In genomic region chr17:37408145-37408479, GRCh38 we compare ENCODE assay signal across 13 cellular contexts. TPM values are rescaled to one million over a fixed set of nuclear protein-coding genes. Genes with fewer than 3 reads are reported as not detected.
DNase-seq lines count a peak whose midpoint lies in the region; ATAC-seq and TF ChIP-seq lines count a peak whose summit lies in the region.
"Not testable (repeated sequence)": the region's sequence is repeated elsewhere in the genome, so short reads cannot be mapped to it uniquely, and the experiment has no call there.
"Had no signal": no experiment of that assay in that cellular context is flagged by ENCODE, and none has a peak within 500 bp of the region (broad histone marks: within the 10 kb centered on the region; RNA-seq: fewer than 3 reads in every experiment).

No MANE protein-coding gene starts in this region.

- H2AFZ ChIP-seq in OCI-LY3 (ENCODE audit: low read depth, low read length): not testable (repeated sequence)

- H3K4me2 ChIP-seq in OCI-LY3 (ENCODE audit: low read length): peak overlapping the region; percentile 80

- 89% methylated on average over 13 of the region's 13 CpGs for WGBS in esophagus muscularis mucosa

- POLR2A ChIA-PET in activated naive CD8-positive, alpha-beta T cell treated with anti-CD3 and anti-CD28 coated beads, Interleukin-2, amount 10 ng/mL, durations not matched to agents 7 days and 5 days (lab: Charles Lee): interaction anchor here (1.1 to 1.5 kb wide), 6 partner anchors 14 to 863 kb away, joined by 3 to 24 read pairs (median 5); partner anchors contain the start of genes GGNBP2 and SYNRG

- not testable (repeated sequence) for H4K20me1 ChIP-seq in OCI-LY3 (ENCODE audit: insufficient read depth, low read length)

- intact Hi-C loops in activated CD4-positive, alpha-beta T cell treated with anti-CD3 and anti-CD28 coated beads, Interleukin-2, amount 10 ng/mL, durations not matched to agents 24 days and 14 days (cut with micrococcal nuclease): loop anchor here (5.0 to 10.0 kb wide), 2 partner anchors 199 to 437 kb away; partner anchors contain the start of gene SYNRG
- intact Hi-C loops in esophagus muscularis mucosa (cut with DNase I): loop anchor here (5.0 kb wide), 2 partner anchors 51 to 79 kb away; partner anchors contain the start of gene DUSP14

- not testable (repeated sequence) for DNase-seq in GM12865 (ENCODE audit: low read depth); activated CD4-positive, alpha-beta T cell treated with anti-CD3 and anti-CD28 coated beads, Interleukin-2, amount 10 ng/mL, durations not matched to agents 24 days and 14 days; activated naive CD8-positive, alpha-beta T cell treated with anti-CD3 and anti-CD28 coated beads, Interleukin-2, amount 10 ng/mL, durations not matched to agents 7 days and 5 days; esophagus muscularis mucosa (ENCODE audit: extremely low spot score); naive B cell

- H3K9me3 ChIP-seq in OCI-LY3 (ENCODE audit: insufficient read depth, low read length); esophagus muscularis mucosa: not testable (repeated sequence)

- not testable (repeated sequence) for H3K27me3 Mint-ChIP-seq in activated CD4-positive, alpha-beta T cell treated with anti-CD3 and anti-CD28 coated beads, Interleukin-2, amount 10 ng/mL, durations not matched to agents 24 days and 14 days; activated naive CD8-positive, alpha-beta T cell treated with anti-CD3 and anti-CD28 coated beads, Interleukin-2, amount 10 ng/mL, durations not matched to agents 7 days and 5 days; naive B cell; stimulated activated memory B cell treated with anti-CD40 and anti-IgM and Interleukin-4, amounts not matched to agents 10 μg/mL and 1 μg/mL and 100 μg/mL, for 72 hours

- H3K4me3 ChIP-seq in GM12865 (ENCODE audit: low read depth, low read length) (peak overlapping the region; percentile 78; the same call in 1 of the 2 replicates), OCI-LY3 (ENCODE audit: low read length) (peak overlapping the region; percentile 85; the same call in 1 of the 2 replicates), esophagus muscularis mucosa (peak overlapping the region in 2 of 4 donors; percentile 81 to 87)

- H3K4me1 Mint-ChIP-seq in activated CD4-positive, alpha-beta T cell treated with anti-CD3 and anti-CD28 coated beads, Interleukin-2, amount 10 ng/mL, durations not matched to agents 24 days and 14 days: peaks cover 44% of the 10 kb centered on the region
- H3K4me1 Mint-ChIP-seq in activated naive CD8-positive, alpha-beta T cell treated with anti-CD3 and anti-CD28 coated beads, Interleukin-2, amount 10 ng/mL, durations not matched to agents 7 days and 5 days: peaks cover 38% of the 10 kb centered on the region
- peaks cover 16 to 49% (median 18%) of the 10 kb centered on the region in 3 donors for H3K4me1 Mint-ChIP-seq in naive B cell
- H3K4me1 Mint-ChIP-seq in stimulated activated memory B cell treated with anti-CD40 and anti-IgM and Interleukin-4, amounts not matched to agents 10 μg/mL and 1 μg/mL and 100 μg/mL, for 72 hours: peaks cover 40% of the 10 kb centered on the region

- H3K4me1 ChIP-seq in OCI-LY3 (ENCODE audit: low read length) (peaks cover 19% of the 10 kb centered on the region), esophagus muscularis mucosa (peaks cover 14 to 33% (median 30%) of the 10 kb centered on the region in 4 donors)

- H3K79me2 ChIP-seq in OCI-LY3 (ENCODE audit: low read length): peaks cover 48% of the 10 kb centered on the region

- H3K27ac Mint-ChIP-seq in activated CD4-positive, alpha-beta T cell treated with anti-CD3 and anti-CD28 coated beads, Interleukin-2, amount 10 ng/mL, durations not matched to agents 24 days and 14 days: peak overlapping the region; percentile 98
- peak overlapping the region; percentile 94 for H3K27ac Mint-ChIP-seq in activated naive CD8-positive, alpha-beta T cell treated with anti-CD3 and anti-CD28 coated beads, Interleukin-2, amount 10 ng/mL, durations not matched to agents 7 days and 5 days
- peak overlapping the region in 4 of 6 donors; percentile 7 to 90 (median 82) for H3K27ac Mint-ChIP-seq in naive B cell
- peak overlapping the region; percentile 98 for H3K27ac Mint-ChIP-seq in stimulated activated memory B cell treated with anti-CD40 and anti-IgM and Interleukin-4, amounts not matched to agents 10 μg/mL and 1 μg/mL and 100 μg/mL, for 72 hours

- not testable (repeated sequence) for H3K27me3 ChIP-seq in OCI-LY3 (ENCODE audit: low read depth, low read length); esophagus muscularis mucosa

- not testable (repeated sequence) for H3K9me3 Mint-ChIP-seq in activated CD4-positive, alpha-beta T cell treated with anti-CD3 and anti-CD28 coated beads, Interleukin-2, amount 10 ng/mL, durations not matched to agents 24 days and 14 days; activated naive CD8-positive, alpha-beta T cell treated with anti-CD3 and anti-CD28 coated beads, Interleukin-2, amount 10 ng/mL, durations not matched to agents 7 days and 5 days; naive B cell; stimulated activated memory B cell treated with anti-CD40 and anti-IgM and Interleukin-4, amounts not matched to agents 10 μg/mL and 1 μg/mL and 100 μg/mL, for 72 hours

- TF ChIP-seq POLR2A in esophagus muscularis mucosa (IDR thresholded peaks at IDR 0.05; ENCODE audit: low read depth): not testable (repeated sequence)

- ATAC-seq in activated naive CD8-positive, alpha-beta T cell treated with anti-CD3 and anti-CD28 coated beads, Interleukin-2, amount 10 ng/mL, durations not matched to agents 7 days and 5 days (ENCODE audit: low read depth); naive B cell (ENCODE audit: low read depth in 2 of 2); stimulated activated memory B cell treated with anti-CD40 and anti-IgM and Interleukin-4, amounts not matched to agents 10 μg/mL and 1 μg/mL and 100 μg/mL, for 72 hours: not testable (repeated sequence)

- H3K4me3 Mint-ChIP-seq in activated CD4-positive, alpha-beta T cell treated with anti-CD3 and anti-CD28 coated beads, Interleukin-2, amount 10 ng/mL, durations not matched to agents 24 days and 14 days: peak overlapping the region; percentile 96
- H3K4me3 Mint-ChIP-seq in activated naive CD8-positive, alpha-beta T cell treated with anti-CD3 and anti-CD28 coated beads, Interleukin-2, amount 10 ng/mL, durations not matched to agents 7 days and 5 days: peak overlapping the region; percentile 97
- H3K4me3 Mint-ChIP-seq in naive B cell: peak overlapping the region; percentile 83 to 97 (median 94)
- peak overlapping the region; percentile 86 for H3K4me3 Mint-ChIP-seq in stimulated activated memory B cell treated with anti-CD40 and anti-IgM and Interleukin-4, amounts not matched to agents 10 μg/mL and 1 μg/mL and 100 μg/mL, for 72 hours

- H3K36me3 ChIP-seq in OCI-LY3 (replicated peaks; ENCODE audit: low read depth, low read length) (peaks cover 13% of the 10 kb centered on the region), esophagus muscularis mucosa (peaks cover 6 to 25% (median 23%) of the 10 kb centered on the region in 4 donors)

- TF ChIP-seq EP300 in esophagus muscularis mucosa (IDR thresholded peaks at IDR 0.05): not testable (repeated sequence)

- TF ChIP-seq CTCF in GM12865 (IDR thresholded peaks at IDR 0.05; ENCODE audit: insufficient read depth, low read depth, low read length, missing control alignments); OCI-LY3 (IDR thresholded peaks at IDR 0.05; ENCODE audit: low read depth, low read length); esophagus muscularis mucosa (IDR thresholded peaks at IDR 0.05): not testable (repeated sequence)

- peaks cover 49% of the 10 kb centered on the region for H3K36me3 Mint-ChIP-seq in activated CD4-positive, alpha-beta T cell treated with anti-CD3 and anti-CD28 coated beads, Interleukin-2, amount 10 ng/mL, durations not matched to agents 24 days and 14 days (ENCODE audit: low read depth)
- H3K36me3 Mint-ChIP-seq in activated naive CD8-positive, alpha-beta T cell treated with anti-CD3 and anti-CD28 coated beads, Interleukin-2, amount 10 ng/mL, durations not matched to agents 7 days and 5 days: peaks cover 35% of the 10 kb centered on the region
- H3K36me3 Mint-ChIP-seq in naive B cell: not testable (repeated sequence)
- peaks cover 26% of the 10 kb centered on the region for H3K36me3 Mint-ChIP-seq in stimulated activated memory B cell treated with anti-CD40 and anti-IgM and Interleukin-4, amounts not matched to agents 10 μg/mL and 1 μg/mL and 100 μg/mL, for 72 hours

- not testable (repeated sequence) for H3K9ac ChIP-seq in OCI-LY3 (ENCODE audit: low read length)

- not testable (repeated sequence) for H3K27ac ChIP-seq in OCI-LY3 (ENCODE audit: low read length)
- peak overlapping the region; percentile 91 to 95 (median 94) for H3K27ac ChIP-seq in esophagus muscularis mucosa (replicated peaks in 1 of 4)

RNA-seq across cellular contexts. Expression of gene TADA2A, which starts 1.4 kb away (rescaled TPM):
- 43.2 and 46.7 TPM in 2 replicates for total RNA-seq in activated CD4-positive, alpha-beta T cell treated with anti-CD3 and anti-CD28 coated beads, Interleukin-2, amount 10 ng/mL, durations not matched to agents 24 days and 14 days
- 10 to 100 TPM; 34.5 to 35.8 TPM for total RNA-seq in activated naive CD8-positive, alpha-beta T cell treated with anti-CD3 and anti-CD28 coated beads, Interleukin-2, amount 10 ng/mL, durations not matched to agents 7 days and 5 days
- total RNA-seq in esophagus muscularis mucosa: 10 to 100 TPM; 11.5 to 23.7 (median 17.7) TPM
- 10 to 100 TPM in 2 of 6 donors, 1 to 10 TPM in 4; 4.3 to 16.3 (median 6.2) TPM for polyA plus RNA-seq in naive B cell (ENCODE audit: low read depth in 6 of 6)

RNA-seq across cellular contexts. Expression of gene ACACA, which starts 1.5 kb away (rescaled TPM):
- 120 and 122 TPM in 2 replicates for total RNA-seq in activated CD4-positive, alpha-beta T cell treated with anti-CD3 and anti-CD28 coated beads, Interleukin-2, amount 10 ng/mL, durations not matched to agents 24 days and 14 days
- total RNA-seq in activated naive CD8-positive, alpha-beta T cell treated with anti-CD3 and anti-CD28 coated beads, Interleukin-2, amount 10 ng/mL, durations not matched to agents 7 days and 5 days: 10 to 100 TPM; 45.1 to 45.9 TPM
- total RNA-seq in esophagus muscularis mucosa: 10 to 100 TPM; 34.0 to 58.0 (median 50.5) TPM
- 10 to 100 TPM in 2 of 6 donors, 1 to 10 TPM in 4; 4.7 to 12.7 (median 7.7) TPM for polyA plus RNA-seq in naive B cell (ENCODE audit: low read depth in 6 of 6)

RNA-seq across cellular contexts. Expression of gene C17orf78, which starts 32.3 kb away (rescaled TPM):
- not detected in 2 replicates for total RNA-seq in activated CD4-positive, alpha-beta T cell treated with anti-CD3 and anti-CD28 coated beads, Interleukin-2, amount 10 ng/mL, durations not matched to agents 24 days and 14 days
- not detected for total RNA-seq in activated naive CD8-positive, alpha-beta T cell treated with anti-CD3 and anti-CD28 coated beads, Interleukin-2, amount 10 ng/mL, durations not matched to agents 7 days and 5 days
- not detected for total RNA-seq in esophagus muscularis mucosa
- not detected for polyA plus RNA-seq in naive B cell (ENCODE audit: low read depth in 6 of 6)
- total RNA-seq: adrenal gland, gastrocnemius medialis, HT-29, left ventricle myocardium superior, Right ventricle myocardium inferior had no signal
- polyA plus RNA-seq: adrenal gland, neural cell had no signal
